8 cellular contexts compared by ENCODE assay signal in genomic region chr9:37747271-37747753, GRCh38.
DNase-seq lines count a peak whose midpoint lies in the region; ATAC-seq lines count a peak whose summit lies in the region.

No MANE protein-coding gene starts in this region.

- in situ Hi-C loops in T47D (cut with HindIII; ENCODE audit: low pct_unique_long_range_greater_than_20kb, low sequenced_read_pairs): no loop called here

- DNase-seq in DMS 273 treated with DMSO at 0.1 percent for 48 hours (lab: John Stamatoyannopoulos, UW) (peak; percentile 62), NCI-H146 (lab: John Stamatoyannopoulos, UW) (peak; percentile 68), UCSD-AML1 (lab: John Stamatoyannopoulos, UW; ENCODE audit: unreplicated experiment) (peak; percentile 38), T47D (ENCODE audit: low read depth in 1 of 2, low spot score in 1 of 2) (peak; percentile 53 to 77), islet precursor cell (peak; percentile 83)
- peak; percentile 53 for DNase-seq in stimulated activated CD4-positive, alpha-beta T cell treated with anti-CD3 and anti-CD28 coated beads, Interleukin-4, amount 100 ng/mL, for 1 hour

- ATAC-seq in GM21723 (IDR thresholded peaks at IDR 0.05; ENCODE audit: unreplicated experiment) (peak; percentile 83), HG03175 (IDR thresholded peaks at IDR 0.05; ENCODE audit: unreplicated experiment) (no peak)
